Comparison of ENCODE assay signal across 18 cellular contexts in genomic region chr11:102470257-102470656, GRCh38. TPM values are rescaled to one million over a fixed set of nuclear protein-coding genes. Genes with fewer than 3 reads are reported as not detected.
DNase-seq lines count a peak whose midpoint lies in the region; ATAC-seq, FAIRE-seq and TF ChIP-seq lines count a peak whose summit lies in the region.
"Had no signal": no experiment of that assay in that cellular context is flagged by ENCODE, and none has a peak within 500 bp of the region (broad histone marks: within the 10 kb centered on the region; RNA-seq: fewer than 3 reads in every experiment).

No MANE protein-coding gene starts in this region.

- H3K4me3 Mint-ChIP-seq in activated CD4-positive, alpha-beta memory T cell treated with anti-CD3 and anti-CD28 coated beads, Interleukin-2, amount 10 ng/mL, durations not matched to agents 7 days and 5 days: no peak overlapping the region
- H3K4me3 Mint-ChIP-seq in naive thymus-derived CD4-positive, alpha-beta T cell: peak overlapping the region; percentile 46 to 85 (median 78)

- no peak for TF ChIP-seq POLR2A in GM12891 (IDR thresholded peaks at IDR 0.05; ENCODE audit: low read depth, low read length)

- no peaks in the 10 kb centered on the region for H3K9me2 ChIP-seq in Loucy (replicated peaks; ENCODE audit: low read depth, low read length)

- peak overlapping the region; percentile 11 for H3K27ac Mint-ChIP-seq in activated CD4-positive, alpha-beta memory T cell treated with anti-CD3 and anti-CD28 coated beads, Interleukin-2, amount 10 ng/mL, durations not matched to agents 7 days and 5 days
- H3K27ac Mint-ChIP-seq in naive thymus-derived CD4-positive, alpha-beta T cell: peak overlapping the region; percentile 50 to 90 (median 68)

- peak overlapping the region; percentile 33 for H3K4me3 ChIP-seq in Loucy (ENCODE audit: low read length, poor library complexity, severe bottlenecking)
- no peak overlapping the region for H3K4me3 ChIP-seq in naive thymus-derived CD4-positive, alpha-beta T cell (ENCODE audit: low read length)
- H3K4me3 ChIP-seq: cardiac muscle cell, left lung, prostate gland, SK-N-MC, thoracic aorta had no signal

- H3K9me3 ChIP-seq in Loucy (ENCODE audit: insufficient read depth, low read depth, low read length): no peaks in the 10 kb centered on the region
- no peaks in the 10 kb centered on the region for H3K9me3 ChIP-seq in naive thymus-derived CD4-positive, alpha-beta T cell (ENCODE audit: control insufficient read depth in 2 of 3, low read length in 3 of 3)
- H3K9me3 ChIP-seq: left lung, prostate gland, thoracic aorta had no signal

- no peaks in the 10 kb centered on the region for H3K9me3 Mint-ChIP-seq in activated CD4-positive, alpha-beta memory T cell treated with anti-CD3 and anti-CD28 coated beads, Interleukin-2, amount 10 ng/mL, durations not matched to agents 7 days and 5 days
- peaks cover 0 to 4% (median 0%) of the 10 kb centered on the region in 11 donors for H3K9me3 Mint-ChIP-seq in naive thymus-derived CD4-positive, alpha-beta T cell

- no peaks in the 10 kb centered on the region for H4K20me1 ChIP-seq in Loucy (ENCODE audit: insufficient read depth, low read length, poor library complexity, severe bottlenecking)

- no peak for FAIRE-seq in GM12891 (lab: Jason Lieb, UNC)
- FAIRE-seq: endometrium had no signal

- peak; percentile 14 for DNase-seq in activated T-cell treated with anti-CD3 and anti-CD28 coated beads for 1 hour (ENCODE audit: low read depth)
- DNase-seq in activated T-cell treated with anti-CD3 and anti-CD28 coated beads, Interleukin-2, amount 50 U/mL, for 48 hours: no peak
- DNase-seq in activated CD4-positive, alpha-beta memory T cell treated with anti-CD3 and anti-CD28 coated beads, Interleukin-2, amount 10 ng/mL, durations not matched to agents 7 days and 5 days: peak; percentile 42
- DNase-seq in naive thymus-derived CD4-positive, alpha-beta T cell: peak in 7 of 9 donors; percentile 55 to 79 (median 74)
- DNase-seq in HT-29 (ENCODE audit: low spot score): no peak
- no peak for DNase-seq in GM12891 (ENCODE audit: insufficient read length, low spot score)
- no peak for DNase-seq in nucleus accumbens (lab: John Stamatoyannopoulos, UW)
- DNase-seq: activated CD4-positive, CD25-positive, alpha-beta regulatory T cell; Kasumi-1; left lung; NCI-H146; NCI-H446 had no signal

- no peak for TF ChIP-seq CTCF in Loucy (conservative IDR thresholded peaks at IDR 0.05; ENCODE audit: low read length)

- peak; percentile 85 for ATAC-seq in naive thymus-derived CD4-positive, alpha-beta T cell
- ATAC-seq: left lung had no signal

- H3K79me2 ChIP-seq in Loucy (ENCODE audit: insufficient read depth, low read length): no peaks in the 10 kb centered on the region

- H3K4me1 Mint-ChIP-seq in activated CD4-positive, alpha-beta memory T cell treated with anti-CD3 and anti-CD28 coated beads, Interleukin-2, amount 10 ng/mL, durations not matched to agents 7 days and 5 days: peaks cover 72% of the 10 kb centered on the region
- peaks cover 55 to 95% (median 93%) of the 10 kb centered on the region in 7 donors for H3K4me1 Mint-ChIP-seq in naive thymus-derived CD4-positive, alpha-beta T cell

- peak overlapping the region; percentile 61 for H3K4me2 ChIP-seq in Loucy (ENCODE audit: low read depth, low read length, poor library complexity, severe bottlenecking)

- POLR2A ChIA-PET in activated CD4-positive, alpha-beta memory T cell treated with anti-CD3 and anti-CD28 coated beads, Interleukin-2, amount 10 ng/mL, durations not matched to agents 7 days and 5 days (lab: Charles Lee): no interaction called here
- POLR2A ChIA-PET in naive thymus-derived CD4-positive, alpha-beta T cell (lab: Charles Lee): interaction anchor here (1.3 kb wide), 1 partner anchor 16 kb away, joined by 4 read pairs; no protein-coding TSS in a partner anchor

- H3F3A ChIP-seq in Loucy (ENCODE audit: low read depth): no peaks in the 10 kb centered on the region

- no peaks in the 10 kb centered on the region for H3K27me3 ChIP-seq in Loucy (ENCODE audit: insufficient read depth, low read length, poor library complexity, severe bottlenecking)
- no peaks in the 10 kb centered on the region for H3K27me3 ChIP-seq in naive thymus-derived CD4-positive, alpha-beta T cell (ENCODE audit: control insufficient read depth in 2 of 2, insufficient read depth in 2 of 2, low read length in 2 of 2)
- H3K27me3 ChIP-seq: cardiac muscle cell, left lung had no signal

- no peaks in the 10 kb centered on the region for H3K27me3 Mint-ChIP-seq in activated CD4-positive, alpha-beta memory T cell treated with anti-CD3 and anti-CD28 coated beads, Interleukin-2, amount 10 ng/mL, durations not matched to agents 7 days and 5 days
- H3K27me3 Mint-ChIP-seq in naive thymus-derived CD4-positive, alpha-beta T cell: no peaks in the 10 kb centered on the region

- no peaks in the 10 kb centered on the region for H3K36me3 Mint-ChIP-seq in activated CD4-positive, alpha-beta memory T cell treated with anti-CD3 and anti-CD28 coated beads, Interleukin-2, amount 10 ng/mL, durations not matched to agents 7 days and 5 days (ENCODE audit: low read depth)
- peaks cover 0 to 5% (median 0%) of the 10 kb centered on the region in 5 donors for H3K36me3 Mint-ChIP-seq in naive thymus-derived CD4-positive, alpha-beta T cell

- H3K9ac ChIP-seq in Loucy (ENCODE audit: low read depth, low read length, poor library complexity, severe bottlenecking): peak overlapping the region; percentile 38

- no peak overlapping the region for H3K27ac ChIP-seq in naive thymus-derived CD4-positive, alpha-beta T cell (ENCODE audit: low read depth, low read length)
- H3K27ac ChIP-seq: cardiac muscle cell, left lung, SK-N-MC, thoracic aorta had no signal

- no peak overlapping the region for H2AFZ ChIP-seq in Loucy (ENCODE audit: low read length)

- intact Hi-C loops in naive thymus-derived CD4-positive, alpha-beta T cell (cut with micrococcal nuclease): loop anchor here (1.0 to 5.0 kb wide), 5 partner anchors 8 to 358 kb away; partner anchors contain the start of genes TMEM123 (in 1 of the 2) and YAP1 (in 1 of the 2)

- H3K4me1 ChIP-seq in Loucy (ENCODE audit: insufficient read depth, low read length, poor library complexity, severe bottlenecking): peaks cover 90% of the 10 kb centered on the region
- H3K4me1 ChIP-seq in naive thymus-derived CD4-positive, alpha-beta T cell (ENCODE audit: control insufficient read depth in 2 of 2, insufficient read depth in 2 of 2, low read length in 2 of 2): peaks cover 33 to 74% of the 10 kb centered on the region in 2 donors

- H3K36me3 ChIP-seq in Loucy (ENCODE audit: insufficient read depth, low read length): no peaks in the 10 kb centered on the region
- H3K36me3 ChIP-seq in naive thymus-derived CD4-positive, alpha-beta T cell (ENCODE audit: control insufficient read depth in 2 of 3, insufficient read depth in 3 of 3, low read length in 3 of 3): no peaks in the 10 kb centered on the region
- H3K36me3 ChIP-seq: cardiac muscle cell, left lung, prostate gland, thoracic aorta had no signal

- CTCF ChIA-PET in activated CD4-positive, alpha-beta memory T cell treated with anti-CD3 and anti-CD28 coated beads, Interleukin-2, amount 10 ng/mL, durations not matched to agents 7 days and 5 days (lab: Charles Lee): no interaction called here
- CTCF ChIA-PET in naive thymus-derived CD4-positive, alpha-beta T cell (lab: Charles Lee): no interaction called here

TF ChIP-seq in GM12891, 5 proteins besides CTCF, POLR2A, EP300 and RAD21:
- TF ChIP-seq POU2F2 (IDR thresholded peaks at IDR 0.05; ENCODE audit: low read depth, low read length) (no peak), PAX5 (IDR thresholded peaks at IDR 0.05; ENCODE audit: insufficient read depth, low read length, severe bottlenecking) (no peak)

RNA-seq across cellular contexts. Expression of gene TMEM123, which starts 17.7 kb away (rescaled TPM):
- total RNA-seq in activated CD4-positive, alpha-beta memory T cell treated with anti-CD3 and anti-CD28 coated beads, Interleukin-2, amount 10 ng/mL, durations not matched to agents 7 days and 5 days: 100 to 1,000 TPM; 331 to 343 TPM
- 100 to 1,000 TPM; 270 to 495 (median 437) TPM for total RNA-seq in naive thymus-derived CD4-positive, alpha-beta T cell
- polyA plus RNA-seq in naive thymus-derived CD4-positive, alpha-beta T cell: 100 to 1,000 TPM; 811 to 922 TPM
- 152 and 161 TPM in 2 replicates for total RNA-seq in HT-29 (2014; rRNA removed; shearing (Covaris generic))
- polyA plus RNA-seq in GM12891 (2012; ENCODE audit: low read depth, missing spikeins): 62.2 TPM

Comparison
In these comparisons a context has a peak if more than half of its experiments do, and no peak if none do; other contexts are left out.
1. DNase-seq: peak in activated T-cell treated with anti-CD3 and anti-CD28 coated beads for 1 hour (single experiment), activated CD4-positive, alpha-beta memory T cell treated with anti-CD3 and anti-CD28 coated beads, Interleukin-2, amount 10 ng/mL, durations not matched to agents 7 days and 5 days (single experiment) and naive thymus-derived CD4-positive, alpha-beta T cell (7 of 9); none in activated T-cell treated with anti-CD3 and anti-CD28 coated beads, Interleukin-2, amount 50 U/mL, for 48 hours (0 of 2), HT-29 (single experiment), GM12891 (single experiment) and nucleus accumbens (0 of 56).